Comparison of ENCODE assay signal across 8 cellular contexts in the genomic region with DNA sequence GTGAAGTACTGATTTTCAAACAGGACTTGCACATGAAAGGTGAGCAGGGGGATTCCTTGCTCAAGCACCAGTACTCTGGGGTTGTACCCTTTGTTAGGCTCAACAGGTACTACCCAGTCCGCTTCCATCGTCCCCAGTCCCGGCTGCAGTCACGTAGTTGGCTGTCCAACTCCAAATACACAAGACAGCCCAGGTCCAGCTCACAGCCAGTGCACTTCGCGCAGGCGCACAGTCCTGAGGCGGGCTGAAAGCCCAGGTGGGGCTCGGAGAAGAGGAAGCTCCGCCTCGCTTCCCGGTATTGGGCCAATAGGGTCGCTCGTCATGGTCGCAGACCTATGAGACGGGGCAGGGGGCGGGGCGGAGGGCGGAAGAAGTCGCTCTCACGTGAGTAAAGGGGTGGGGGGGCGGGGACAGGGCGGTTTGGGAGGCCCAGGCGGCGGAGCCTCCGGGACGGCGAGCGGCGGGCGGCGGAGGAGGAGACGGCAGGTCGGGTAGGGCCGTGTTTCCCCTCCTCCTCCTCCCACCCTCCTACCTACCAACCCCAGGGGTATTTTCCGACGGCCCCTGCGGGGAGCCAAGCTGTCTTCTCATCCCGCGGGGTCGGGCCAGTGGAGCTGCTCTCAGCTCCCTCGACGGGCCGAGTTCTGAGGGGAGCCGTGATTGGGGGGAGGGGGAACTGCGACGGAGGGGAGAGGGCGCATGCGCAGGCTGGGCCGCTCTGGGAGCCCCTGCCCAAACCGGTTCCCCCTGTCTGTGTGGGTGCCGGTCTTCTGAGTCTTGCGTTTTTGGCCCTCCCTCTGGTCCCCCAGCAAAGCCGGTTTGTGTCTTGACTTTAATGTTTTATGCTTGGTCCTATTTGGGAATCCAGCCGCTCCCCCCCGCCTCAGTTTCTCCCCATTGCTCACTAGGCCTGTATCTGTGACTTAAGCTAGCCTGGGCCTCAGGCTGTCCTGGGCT. TPM values are rescaled to one million over a fixed set of nuclear protein-coding genes. Genes with fewer than 3 reads are reported as not detected.
DNase-seq lines count a peak whose midpoint lies in the region; TF ChIP-seq lines count a peak whose summit lies in the region.

Gene RABGAP1 (plus strand): TSS at position 418 of the 957 bp plus-strand sequence. CDS start 16,040 bp downstream, outside the sequence.

- H2BK120ac ChIP-seq in H9 (ENCODE audit: low read depth, low read length, poor library complexity, severe bottlenecking), result no peak within 1 kb of the TSS

- no CpG with 5 or more reads among the region's 56 CpGs for WGBS in H9 (ENCODE audit: extremely low coverage, insufficient read length, low lambda C conversion rate)
- 0 to 1% (median 0%) methylated on average over 8 to 56 of the region's 56 CpGs for WGBS in stomach, 5 donors

- peaks cover 3% of the 10 kb centered on the region for H3K23me2 ChIP-seq in H9 (ENCODE audit: insufficient read length, low read depth, low read length, poor library complexity, severe bottlenecking)

- TF ChIP-seq EP300 in neural cell (conservative IDR thresholded peaks at IDR 0.05; ENCODE audit: poor library complexity, severe bottlenecking) (peak; percentile 61), stomach (IDR thresholded peaks at IDR 0.05) (no peak)

- no peak within 1 kb of the TSS for H3T11ph ChIP-seq in H9 (ENCODE audit: low read length)

- peaks cover 6 to 28% (median 23%) of the 10 kb centered on the region in 3 experiments for H3K36me3 Mint-ChIP-seq in H9 (ENCODE audit: insufficient read depth in 1 of 3, low read depth in 3 of 3)

- H3K23ac ChIP-seq in H9 (ENCODE audit: insufficient read length, low read depth, low read length), result no peak within 1 kb of the TSS

- DNase-seq in ELR (ENCODE audit: low read depth) (peak; percentile 99), H9 (peak; percentile 99), MG63 (peak; percentile 99), SHP77 treated with DMSO at 0.1 percent for 48 hours (lab: John Stamatoyannopoulos, UW) (peak; percentile 93), activated gamma-delta T cell (lab: John Stamatoyannopoulos, UW) (peak; percentile 95), fibroblast of villous mesenchyme (ENCODE audit: low read depth) (peak; percentile 99), stomach (peak; percentile 100)

- peak within 1 kb of the TSS; percentile 84 for H3K4me2 ChIP-seq in H9 (ENCODE audit: insufficient read depth, insufficient read length, low read length)
- peak within 1 kb of the TSS; percentile 90 for H3K4me2 ChIP-seq in neural cell (ENCODE audit: low read length)

- H3K9ac ChIP-seq in H9 (ENCODE audit: extremely low read depth, insufficient read length, low read length) (peak within 1 kb of the TSS; percentile 91), neural cell (ENCODE audit: low read length) (peak within 1 kb of the TSS; percentile 88)

- peaks cover 20% of the 10 kb centered on the region; the same call in 1 of the 2 replicates for H3K79me2 ChIP-seq in H9 (ENCODE audit: insufficient read depth, low read length)
- peaks cover 50% of the 10 kb centered on the region for H3K79me2 ChIP-seq in neural cell (replicated peaks; ENCODE audit: insufficient read depth, low read length)

- H3K27me3 ChIP-seq in H9 (ENCODE audit: insufficient read depth, low read length), result no peaks in the 10 kb centered on the region
- no peaks in the 10 kb centered on the region for H3K27me3 ChIP-seq in MG63
- H3K27me3 ChIP-seq in neural cell (ENCODE audit: insufficient read depth, low read depth, low read length), result no peaks in the 10 kb centered on the region
- H3K27me3 ChIP-seq in stomach, result no peaks in the 10 kb centered on the region

- H3K4me3 Mint-ChIP-seq in H9, result peak within 1 kb of the TSS; percentile 91 to 94

- H3K4ac ChIP-seq in H9 (ENCODE audit: low read depth, low read length), result no peak within 1 kb of the TSS

- no peak for TF ChIP-seq CTCF in H9 (conservative IDR thresholded peaks at IDR 0.05)
- no peak for TF ChIP-seq CTCF in fibroblast of villous mesenchyme (IDR thresholded peaks at IDR 0.05; ENCODE audit: insufficient read depth, low read depth, low read length)
- no peak for TF ChIP-seq CTCF in neural cell (IDR thresholded peaks at IDR 0.05; ENCODE audit: poor library complexity, severe bottlenecking)
- TF ChIP-seq CTCF in stomach (IDR thresholded peaks at IDR 0.05), result no peak

- H3K4me1 Mint-ChIP-seq in H9, result peaks cover 19 to 20% of the 10 kb centered on the region in 2 experiments

- H3K9me2 ChIP-seq in neural cell (ENCODE audit: insufficient read depth, low read length), result no peaks in the 10 kb centered on the region

- H4K91ac ChIP-seq in H9 (ENCODE audit: insufficient read length, low read depth, low read length), result no peak within 1 kb of the TSS

- H4K20me1 ChIP-seq in H9 (ENCODE audit: control insufficient read depth, insufficient read depth, insufficient read length), result no peaks in the 10 kb centered on the region
- no peaks in the 10 kb centered on the region for H4K20me1 ChIP-seq in neural cell (ENCODE audit: insufficient read depth)

- H3K79me1 ChIP-seq in H9 (ENCODE audit: insufficient read depth, low read depth, low read length, poor library complexity, severe bottlenecking), result no peaks in the 10 kb centered on the region

- peak within 1 kb of the TSS; percentile 97 to 99 (median 99) for H3K27ac Mint-ChIP-seq in H9

- no peaks in the 10 kb centered on the region for H3F3A ChIP-seq in neural cell (ENCODE audit: insufficient read depth, low read length, poor library complexity, severe bottlenecking)

- H3K4me3 ChIP-seq in MG63 (peak within 1 kb of the TSS; percentile 95), fibroblast of villous mesenchyme (ENCODE audit: low read depth, low read length) (peak within 1 kb of the TSS; percentile 95), neural cell (ENCODE audit: low read length) (peak within 1 kb of the TSS; percentile 72), stomach (peak within 1 kb of the TSS; percentile 72 to 95 (median 84))

- no peak within 1 kb of the TSS for H2BK15ac ChIP-seq in H9 (ENCODE audit: low read depth, low read length)

- H3K27me3 Mint-ChIP-seq in H9 (ENCODE audit: low read depth), result no peaks in the 10 kb centered on the region

- H4K5ac ChIP-seq in H9 (ENCODE audit: insufficient read length, low read depth, low read length), result no peak within 1 kb of the TSS

- no peak within 1 kb of the TSS for H2BK12ac ChIP-seq in H9 (ENCODE audit: insufficient read length, low read depth, low read length)

- H3K4me1 ChIP-seq in H9 (ENCODE audit: insufficient read depth, low read length) (peaks cover 2% of the 10 kb centered on the region; the same call in 1 of the 2 replicates), stomach (peaks cover 22 to 55% (median 44%) of the 10 kb centered on the region in 4 donors)

- peak; percentile 9 for TF ChIP-seq RAD21 in neural cell (conservative IDR thresholded peaks at IDR 0.05)

- TF ChIP-seq POLR2A in stomach (IDR thresholded peaks at IDR 0.05), result peak in 1 of 4 donors; percentile 70

- H3K56ac ChIP-seq in H9 (ENCODE audit: insufficient read length, low read depth, low read length), result no peak within 1 kb of the TSS

- H3K9me3 Mint-ChIP-seq in H9, result no peaks in the 10 kb centered on the region

- H3K14ac ChIP-seq in H9 (ENCODE audit: insufficient read depth, low read length), result peak within 1 kb of the TSS; percentile 96

- H2BK5ac ChIP-seq in H9 (ENCODE audit: insufficient read length, low read length), result no peak within 1 kb of the TSS

- H3K18ac ChIP-seq in H9 (ENCODE audit: insufficient read length, low read depth, low read length), result peak within 1 kb of the TSS; percentile 99

- no peak within 1 kb of the TSS for H2AK5ac ChIP-seq in H9 (ENCODE audit: insufficient read length, low read length)

- intact Hi-C loops in stomach (cut with DNase I; ENCODE audit: low total_unique reads), result no loop called here

- H3K9me3 ChIP-seq in H9 (ENCODE audit: control insufficient read depth, low read depth, low read length), result no peaks in the 10 kb centered on the region
- H3K9me3 ChIP-seq in MG63, result peaks cover 8% of the 10 kb centered on the region
- H3K9me3 ChIP-seq in neural cell (ENCODE audit: low read length), result no peaks in the 10 kb centered on the region
- no peaks in the 10 kb centered on the region for H3K9me3 ChIP-seq in stomach

- H3K36me3 ChIP-seq in MG63 (peaks cover 42% of the 10 kb centered on the region), neural cell (ENCODE audit: insufficient read depth, low read length) (no peaks in the 10 kb centered on the region), stomach (peaks cover 6 to 28% (median 24%) of the 10 kb centered on the region in 4 donors)

- no peak within 1 kb of the TSS for H4K8ac ChIP-seq in H9 (replicated peaks; ENCODE audit: insufficient read length, low read depth, low read length)

- H3K27ac ChIP-seq in H9 (ENCODE audit: insufficient read length, low read depth, low read length), result peak within 1 kb of the TSS; percentile 72
- peak within 1 kb of the TSS; percentile 92 for H3K27ac ChIP-seq in neural cell (ENCODE audit: low read length)
- H3K27ac ChIP-seq in stomach, result peak within 1 kb of the TSS; percentile 94 to 97 (median 95)

- H2BK20ac ChIP-seq in H9 (ENCODE audit: low read depth, low read length, poor library complexity, severe bottlenecking), result no peak within 1 kb of the TSS

- H2AFZ ChIP-seq in H9 (ENCODE audit: low read length) (peak within 1 kb of the TSS; percentile 18), neural cell (ENCODE audit: low read depth, low read length) (peak within 1 kb of the TSS; percentile 96)

RNA-seq across cellular contexts. Expression of gene RABGAP1, which starts in this region (rescaled TPM):
- total RNA-seq in H9 (2021), result 31.6 and 33.5 TPM in 2 replicates
- 15.3 and 50.2 TPM in 2 replicates for total RNA-seq in MG63 (2014; rRNA removed; shearing (Covaris generic); ENCODE audit: low replicate concordance)
- total RNA-seq in fibroblast of villous mesenchyme, result 47.4 and 60.9 TPM in 2 replicates
- polyA plus RNA-seq in neural cell, result 67.8 and 73.1 TPM in 2 replicates
- 163 and 169 TPM in 2 replicates for polyA minus RNA-seq in neural cell
- 100 to 1,000 TPM in 2 of 5 donors, 10 to 100 TPM in 3; 25.8 to 157 (median 52.3) TPM for total RNA-seq in stomach
- polyA plus RNA-seq in stomach, result 10 to 100 TPM in 1 of 3 donors, 1 to 10 TPM in 2; 7.0 to 12.7 (median 10.0) TPM

Comparison
In these comparisons a context has a peak if more than half of its experiments do, and no peak if none do; other contexts are left out.
1. Peak in every context shown above with its lines: DNase-seq, H3K4me3 ChIP-seq and H3K27ac ChIP-seq.